5 cellular contexts compared by ENCODE assay signal in the genomic region with DNA sequence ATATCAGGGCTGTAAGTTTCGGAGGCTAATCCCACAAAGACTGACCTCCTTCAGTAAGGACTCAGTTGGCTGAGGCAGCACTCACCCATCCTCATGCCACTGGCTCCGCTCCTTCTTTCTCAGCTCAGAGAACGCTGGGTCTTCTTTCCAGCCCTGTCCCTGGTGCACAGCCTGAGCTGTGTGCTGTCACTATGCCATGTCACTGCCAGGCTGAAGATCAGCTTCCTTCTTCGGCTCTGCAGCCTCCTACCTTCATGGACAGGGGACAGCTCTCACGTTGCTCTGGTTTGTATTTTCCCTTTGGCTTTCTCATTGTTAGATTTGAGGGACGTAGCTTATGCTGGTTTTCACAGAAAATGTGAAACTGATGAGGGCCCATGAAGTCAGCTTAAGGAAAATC.
"Had no signal": no experiment of that assay in that cellular context is flagged by ENCODE, and none has a peak within 500 bp of the region (broad histone marks: within the 10 kb centered on the region; RNA-seq: fewer than 3 reads in every experiment).

No MANE protein-coding gene starts in this region.

- DNase-seq: GM23248, GOT3, H7, HCEC 1CT, IMR-90 had no signal

- H3K4me3 ChIP-seq: GM23248 had no signal

- H3K27ac ChIP-seq: GM23248 had no signal

- H3K9ac ChIP-seq: GM23248 had no signal

- H2AFZ ChIP-seq: GM23248 had no signal
